ENCODE assay signal across 17 cellular contexts in the genomic region with DNA sequence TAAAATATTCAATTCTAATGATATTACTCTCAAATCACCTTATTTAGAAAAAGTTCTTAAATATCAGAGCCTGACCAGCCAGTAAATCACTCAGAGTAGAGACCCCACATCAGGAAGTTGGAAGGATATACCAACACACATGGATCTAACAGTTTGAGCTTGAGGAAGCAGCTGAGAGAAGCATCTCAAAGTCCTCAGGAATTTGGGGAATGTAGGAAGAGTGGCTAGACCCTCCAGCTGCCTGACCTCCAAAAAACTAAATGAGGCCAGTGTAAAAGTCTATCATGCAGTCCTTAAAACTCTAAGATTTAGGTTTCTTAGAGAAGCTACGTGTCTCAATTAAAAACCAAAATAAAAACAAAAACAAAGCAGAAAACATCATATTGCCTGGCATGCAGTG. TPM values are rescaled to one million over a fixed set of nuclear protein-coding genes. Genes with fewer than 3 reads are reported as not detected.
DNase-seq lines count a peak whose midpoint lies in the region; ATAC-seq and TF ChIP-seq lines count a peak whose summit lies in the region.
"Had no signal": no experiment of that assay in that cellular context is flagged by ENCODE, and none has a peak within 500 bp of the region (broad histone marks: within the 10 kb centered on the region; RNA-seq: fewer than 3 reads in every experiment).

No MANE protein-coding gene starts in this region.

- H3K4me3 ChIP-seq in choroid plexus epithelial cell (ENCODE audit: low read depth, low read length) = no peak overlapping the region
- H3K4me3 ChIP-seq: breast epithelium, gastroesophageal sphincter, suprapubic skin had no signal

- in situ Hi-C loops in ACHN (cut with HindIII; ENCODE audit: low pct_ligation_motif_present, low pct_unique_long_range_greater_than_20kb, low sequenced_read_pairs) = no loop called here

- no peaks in the 10 kb centered on the region for H3K27me3 Mint-ChIP-seq in HFFc6 (ENCODE audit: insufficient read depth)
- H3K27me3 Mint-ChIP-seq: activated naive CD4-positive, alpha-beta T cell treated with anti-CD3 and anti-CD28 coated beads, Interleukin-2, amount 10 ng/mL, durations not matched to agents 7 days and 5 days; IgD-negative memory B cell; naive thymus-derived CD4-positive, alpha-beta T cell had no signal

- H3K4me1 Mint-ChIP-seq in HFFc6 (ENCODE audit: low read depth) = peaks cover 47% of the 10 kb centered on the region
- H3K4me1 Mint-ChIP-seq: activated naive CD4-positive, alpha-beta T cell treated with anti-CD3 and anti-CD28 coated beads, Interleukin-2, amount 10 ng/mL, durations not matched to agents 7 days and 5 days had no signal

- H3K27ac Mint-ChIP-seq in HFFc6 = peak overlapping the region; percentile 51
- H3K27ac Mint-ChIP-seq: activated naive CD4-positive, alpha-beta T cell treated with anti-CD3 and anti-CD28 coated beads, Interleukin-2, amount 10 ng/mL, durations not matched to agents 7 days and 5 days had no signal

- H3K36me3 Mint-ChIP-seq in HFFc6 (ENCODE audit: low read depth) = peaks cover 45% of the 10 kb centered on the region

- peak; percentile 12 for DNase-seq in ACHN
- DNase-seq in HFFc6 = peak; percentile 7
- DNase-seq in choroid plexus epithelial cell (ENCODE audit: low read depth) = peak; percentile 42
- peak; percentile 20 for DNase-seq in kidney tubule cell (ENCODE audit: low spot score)
- no peak for DNase-seq in hippocampal formation (lab: John Stamatoyannopoulos, UW)
- no peak for DNase-seq in globus pallidus (ENCODE audit: low spot score)
- DNase-seq: activated naive CD4-positive, alpha-beta T cell treated with anti-CD3 and anti-CD28 coated beads, Interleukin-2, amount 10 ng/mL, durations not matched to agents 7 days and 5 days; naive thymus-derived CD4-positive, alpha-beta T cell; NCI-H1092; stimulated activated CD4-positive, alpha-beta T cell treated with anti-CD3 and anti-CD28 coated beads, Interleukin-1b, Interleukin-23, amount 100 ng/mL, for 48 hours; T-helper 1 cell had no signal

- TF ChIP-seq CTCF in HFFc6 (IDR thresholded peaks at IDR 0.05) (no peak), choroid plexus epithelial cell (conservative IDR thresholded peaks at IDR 0.05; ENCODE audit: low read depth, low read length) (no peak)

- H3K4me3 Mint-ChIP-seq in HFFc6 = peak overlapping the region; percentile 48
- H3K4me3 Mint-ChIP-seq: activated naive CD4-positive, alpha-beta T cell treated with anti-CD3 and anti-CD28 coated beads, Interleukin-2, amount 10 ng/mL, durations not matched to agents 7 days and 5 days; IgD-negative memory B cell; naive thymus-derived CD4-positive, alpha-beta T cell had no signal

- ATAC-seq in GM18907 (IDR thresholded peaks at IDR 0.05; ENCODE audit: unreplicated experiment) = no peak
- no peak for ATAC-seq in GM21576 (IDR thresholded peaks at IDR 0.05; ENCODE audit: unreplicated experiment)
- ATAC-seq: gastroesophageal sphincter; naive thymus-derived CD4-positive, alpha-beta T cell had no signal

- no peaks in the 10 kb centered on the region for H3K9me3 Mint-ChIP-seq in HFFc6
- H3K9me3 Mint-ChIP-seq: activated naive CD4-positive, alpha-beta T cell treated with anti-CD3 and anti-CD28 coated beads, Interleukin-2, amount 10 ng/mL, durations not matched to agents 7 days and 5 days; IgD-negative memory B cell had no signal

RNA-seq across cellular contexts. Expression of a gene that starts 55.4 kb away (rescaled TPM):
- 10 to 100 TPM; 26.7 to 33.7 (median 30.8) TPM for total RNA-seq in HFFc6 (2021; fragmentation: NEBNext Ultra II Directional; extraction: Animal tissue kit (Norgen Biotek cat#: 25700))

Comparison
In these comparisons a context has a peak if more than half of its experiments do, and no peak if none do; other contexts are left out.
1. DNase-seq: peak in ACHN (single experiment), HFFc6 (single experiment), choroid plexus epithelial cell (single experiment) and kidney tubule cell (single experiment); none in hippocampal formation (0 of 2) and globus pallidus (single experiment).